In the genomic region with DNA sequence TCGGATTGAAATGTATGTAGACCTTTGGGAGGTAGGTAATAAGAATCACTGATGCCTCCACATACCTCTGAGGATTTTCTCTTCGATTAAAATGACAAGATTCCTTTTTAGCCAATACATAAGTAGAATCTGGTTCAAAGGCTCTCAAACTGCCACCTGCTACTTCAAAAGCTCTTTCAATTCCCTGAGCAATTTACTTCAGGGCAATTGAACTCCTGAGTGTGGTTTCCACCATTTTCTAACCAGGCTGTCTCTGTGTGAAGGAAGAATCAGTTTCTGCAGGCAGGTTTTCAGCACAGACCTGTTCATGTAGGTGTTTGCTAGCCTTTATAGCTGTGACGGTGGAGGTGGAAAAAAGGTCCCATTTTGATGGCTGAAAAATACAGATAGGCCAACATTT, we compare ENCODE assay signal across 2 cellular contexts.
TF ChIP-seq lines count a peak whose summit lies in the region.

No MANE protein-coding gene starts in this region.

TF ChIP-seq in GM23338, 12 proteins besides CTCF, POLR2A, EP300 and RAD21 (continues in another document):
- TF ChIP-seq ZNF114 (CRISPR knock-in tag; IDR thresholded peaks at IDR 0.05), result no peak
- TF ChIP-seq NANOG (IDR thresholded peaks at IDR 0.05; ENCODE audit: borderline replicate concordance), result no peak
- no peak for TF ChIP-seq CREB1 (CRISPR knock-in tag; IDR thresholded peaks at IDR 0.05; ENCODE audit: low read depth)
- TF ChIP-seq EZH2phosphoT487 (IDR thresholded peaks at IDR 0.05; ENCODE audit: unreplicated experiment), result no peak
- no peak for TF ChIP-seq EZH2 (IDR thresholded peaks at IDR 0.05; ENCODE audit: low read depth, unreplicated experiment)
- TF ChIP-seq STAT1 (IDR thresholded peaks at IDR 0.05; ENCODE audit: unreplicated experiment), result no peak
- no peak for TF ChIP-seq ZNF462 (CRISPR knock-in tag; IDR thresholded peaks at IDR 0.05)
- TF ChIP-seq ETS1 (IDR thresholded peaks at IDR 0.05), result no peak
- no peak for TF ChIP-seq ZNF331 (CRISPR knock-in tag; IDR thresholded peaks at IDR 0.05; ENCODE audit: low read depth)
- TF ChIP-seq, protein P1, sequence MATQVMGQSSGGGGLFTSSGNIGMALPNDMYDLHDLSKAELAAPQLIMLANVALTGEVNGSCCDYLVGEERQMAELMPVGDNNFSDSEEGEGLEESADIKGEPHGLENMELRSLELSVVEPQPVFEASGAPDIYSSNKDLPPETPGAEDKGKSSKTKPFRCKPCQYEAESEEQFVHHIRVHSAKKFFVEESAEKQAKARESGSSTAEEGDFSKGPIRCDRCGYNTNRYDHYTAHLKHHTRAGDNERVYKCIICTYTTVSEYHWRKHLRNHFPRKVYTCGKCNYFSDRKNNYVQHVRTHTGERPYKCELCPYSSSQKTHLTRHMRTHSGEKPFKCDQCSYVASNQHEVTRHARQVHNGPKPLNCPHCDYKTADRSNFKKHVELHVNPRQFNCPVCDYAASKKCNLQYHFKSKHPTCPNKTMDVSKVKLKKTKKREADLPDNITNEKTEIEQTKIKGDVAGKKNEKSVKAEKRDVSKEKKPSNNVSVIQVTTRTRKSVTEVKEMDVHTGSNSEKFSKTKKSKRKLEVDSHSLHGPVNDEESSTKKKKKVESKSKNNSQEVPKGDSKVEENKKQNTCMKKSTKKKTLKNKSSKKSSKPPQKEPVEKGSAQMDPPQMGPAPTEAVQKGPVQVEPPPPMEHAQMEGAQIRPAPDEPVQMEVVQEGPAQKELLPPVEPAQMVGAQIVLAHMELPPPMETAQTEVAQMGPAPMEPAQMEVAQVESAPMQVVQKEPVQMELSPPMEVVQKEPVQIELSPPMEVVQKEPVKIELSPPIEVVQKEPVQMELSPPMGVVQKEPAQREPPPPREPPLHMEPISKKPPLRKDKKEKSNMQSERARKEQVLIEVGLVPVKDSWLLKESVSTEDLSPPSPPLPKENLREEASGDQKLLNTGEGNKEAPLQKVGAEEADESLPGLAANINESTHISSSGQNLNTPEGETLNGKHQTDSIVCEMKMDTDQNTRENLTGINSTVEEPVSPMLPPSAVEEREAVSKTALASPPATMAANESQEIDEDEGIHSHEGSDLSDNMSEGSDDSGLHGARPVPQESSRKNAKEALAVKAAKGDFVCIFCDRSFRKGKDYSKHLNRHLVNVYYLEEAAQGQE (IDR thresholded peaks at IDR 0.05; ENCODE audit: unreplicated experiment), result no peak

TF ChIP-seq in HepG2, 621 proteins besides CTCF, POLR2A, EP300 and RAD21:
- TF ChIP-seq MLXIP (CRISPR knock-in tag; IDR thresholded peaks at IDR 0.05; ENCODE audit: borderline replicate concordance) (no peak), MAFF (IDR thresholded peaks at IDR 0.05; ENCODE audit: low read depth, low read length) (no peak), ZNF670 (CRISPR knock-in tag; IDR thresholded peaks at IDR 0.05; ENCODE audit: borderline replicate concordance) (no peak), ZNF225 (CRISPR knock-in tag; IDR thresholded peaks at IDR 0.05) (no peak), ZBTB39 (CRISPR knock-in tag; IDR thresholded peaks at IDR 0.05) (no peak), SP4 (CRISPR knock-in tag; IDR thresholded peaks at IDR 0.05) (no peak), TAF1 (CRISPR knock-in tag; IDR thresholded peaks at IDR 0.05) (no peak), ZNF777 (CRISPR knock-in tag; IDR thresholded peaks at IDR 0.05) (no peak), EEA1 (CRISPR knock-in tag; IDR thresholded peaks at IDR 0.05; ENCODE audit: borderline replicate concordance) (no peak), BRCA1 (CRISPR knock-in tag; IDR thresholded peaks at IDR 0.05) (no peak)
- TF ChIP-seq, protein P2, sequence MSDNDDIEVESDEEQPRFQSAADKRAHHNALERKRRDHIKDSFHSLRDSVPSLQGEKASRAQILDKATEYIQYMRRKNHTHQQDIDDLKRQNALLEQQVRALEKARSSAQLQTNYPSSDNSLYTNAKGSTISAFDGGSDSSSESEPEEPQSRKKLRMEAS (IDR thresholded peaks at IDR 0.05), result no peak
